Comparison of ENCODE assay signal across 1 cellular context in genomic region chr9:131056781-131057506, GRCh38.
TF ChIP-seq lines count a peak whose summit lies in the region.

No MANE protein-coding gene starts in this region.

TF ChIP-seq in GM23338, 12 proteins besides CTCF, POLR2A, EP300 and RAD21 (continued from another document):
- no peak for TF ChIP-seq ZNF462 (CRISPR knock-in tag; IDR thresholded peaks at IDR 0.05)
- no peak for TF ChIP-seq EZH2 (IDR thresholded peaks at IDR 0.05; ENCODE audit: low read depth, unreplicated experiment)
- TF ChIP-seq, protein P1, sequence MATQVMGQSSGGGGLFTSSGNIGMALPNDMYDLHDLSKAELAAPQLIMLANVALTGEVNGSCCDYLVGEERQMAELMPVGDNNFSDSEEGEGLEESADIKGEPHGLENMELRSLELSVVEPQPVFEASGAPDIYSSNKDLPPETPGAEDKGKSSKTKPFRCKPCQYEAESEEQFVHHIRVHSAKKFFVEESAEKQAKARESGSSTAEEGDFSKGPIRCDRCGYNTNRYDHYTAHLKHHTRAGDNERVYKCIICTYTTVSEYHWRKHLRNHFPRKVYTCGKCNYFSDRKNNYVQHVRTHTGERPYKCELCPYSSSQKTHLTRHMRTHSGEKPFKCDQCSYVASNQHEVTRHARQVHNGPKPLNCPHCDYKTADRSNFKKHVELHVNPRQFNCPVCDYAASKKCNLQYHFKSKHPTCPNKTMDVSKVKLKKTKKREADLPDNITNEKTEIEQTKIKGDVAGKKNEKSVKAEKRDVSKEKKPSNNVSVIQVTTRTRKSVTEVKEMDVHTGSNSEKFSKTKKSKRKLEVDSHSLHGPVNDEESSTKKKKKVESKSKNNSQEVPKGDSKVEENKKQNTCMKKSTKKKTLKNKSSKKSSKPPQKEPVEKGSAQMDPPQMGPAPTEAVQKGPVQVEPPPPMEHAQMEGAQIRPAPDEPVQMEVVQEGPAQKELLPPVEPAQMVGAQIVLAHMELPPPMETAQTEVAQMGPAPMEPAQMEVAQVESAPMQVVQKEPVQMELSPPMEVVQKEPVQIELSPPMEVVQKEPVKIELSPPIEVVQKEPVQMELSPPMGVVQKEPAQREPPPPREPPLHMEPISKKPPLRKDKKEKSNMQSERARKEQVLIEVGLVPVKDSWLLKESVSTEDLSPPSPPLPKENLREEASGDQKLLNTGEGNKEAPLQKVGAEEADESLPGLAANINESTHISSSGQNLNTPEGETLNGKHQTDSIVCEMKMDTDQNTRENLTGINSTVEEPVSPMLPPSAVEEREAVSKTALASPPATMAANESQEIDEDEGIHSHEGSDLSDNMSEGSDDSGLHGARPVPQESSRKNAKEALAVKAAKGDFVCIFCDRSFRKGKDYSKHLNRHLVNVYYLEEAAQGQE (IDR thresholded peaks at IDR 0.05; ENCODE audit: unreplicated experiment), result no peak
